ENCODE assay signal across 14 cellular contexts in the genomic region with DNA sequence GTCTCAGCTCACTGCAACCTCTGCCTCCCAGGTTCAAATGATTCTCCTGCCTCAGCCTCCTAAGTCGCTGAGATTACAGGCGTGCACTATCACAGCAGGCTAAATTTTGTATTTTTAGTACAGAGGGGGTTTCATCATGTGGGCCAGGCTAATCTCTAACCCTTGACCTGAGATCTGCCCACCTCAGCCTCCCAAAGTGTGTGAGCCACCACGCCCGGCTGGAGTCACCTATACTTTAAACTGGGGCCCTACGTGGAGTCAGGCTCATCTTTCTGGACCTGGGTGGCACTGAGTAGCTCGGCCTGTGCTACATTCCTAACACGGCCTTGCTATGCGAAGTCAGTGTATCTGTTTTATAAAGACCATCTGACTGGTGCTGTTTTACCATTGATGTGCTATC. TPM values are rescaled to one million over a fixed set of nuclear protein-coding genes. Genes with fewer than 3 reads are reported as not detected.
DNase-seq lines count a peak whose midpoint lies in the region; TF ChIP-seq lines count a peak whose summit lies in the region.
"Had no signal": no experiment of that assay in that cellular context is flagged by ENCODE, and none has a peak within 500 bp of the region (broad histone marks: within the 10 kb centered on the region; RNA-seq: fewer than 3 reads in every experiment).

No MANE protein-coding gene starts in this region.

- no peak overlapping the region for H3K23ac ChIP-seq in mesenchymal stem cell (ENCODE audit: low read length in 2 of 2)

- no peak overlapping the region for H3K9ac ChIP-seq in mesenchymal stem cell (ENCODE audit: low read length)

- no peak overlapping the region for H2AFZ ChIP-seq in mesenchymal stem cell (ENCODE audit: low read depth, low read length)

- H3K4me1 ChIP-seq in Caco-2, result peaks cover 52% of the 10 kb centered on the region
- peaks cover 6% of the 10 kb centered on the region for H3K4me1 ChIP-seq in mesenchymal stem cell (ENCODE audit: control insufficient read depth, insufficient read depth, low read depth, low read length)

- no peak for DNase-seq in activated naive CD4-positive, alpha-beta T cell treated with anti-CD3 and anti-CD28 coated beads for 36 hours
- no peak for DNase-seq in activated naive CD4-positive, alpha-beta T cell treated with anti-CD3 and anti-CD28 coated beads, Interleukin-2, amount 50 U/mL, for 16 hours
- peak in 1 of 2 experiments; percentile 24 for DNase-seq in Caco-2
- no peak for DNase-seq in activated T-helper 2 cell treated with anti-CD3 and anti-CD28 coated beads, Interferon-gamma antibody, Interleukin-2, Interleukin-4, amounts not matched to agents 10 μg/mL and 5 μg/mL and 100 μg/mL, durations not matched to agents 14 hours and 24 hours and 36 hours (ENCODE audit: low spot score)
- no peak for DNase-seq in mesenchymal stem cell
- no peak for DNase-seq in NCI-H69 (lab: John Stamatoyannopoulos, UW)
- DNase-seq in NOMO-1 treated with DMSO at 0.1 percent for 48 hours (lab: John Stamatoyannopoulos, UW; ENCODE audit: unreplicated experiment), result no peak
- DNase-seq: CD8-positive, alpha-beta memory T cell; GF-D8 had no signal

- no peaks in the 10 kb centered on the region for H3K27me3 Mint-ChIP-seq in activated naive CD4-positive, alpha-beta T cell treated with anti-CD3 and anti-CD28 coated beads for 36 hours (ENCODE audit: low read depth)
- H3K27me3 Mint-ChIP-seq in Caco-2 (ENCODE audit: insufficient read depth, unreplicated experiment), result no peaks in the 10 kb centered on the region
- H3K27me3 Mint-ChIP-seq in activated T-helper 2 cell treated with anti-CD3 and anti-CD28 coated beads, Interferon-gamma antibody, Interleukin-2, Interleukin-4, amounts not matched to agents 10 μg/mL and 5 μg/mL and 100 μg/mL, durations not matched to agents 14 hours and 24 hours and 36 hours (ENCODE audit: low read depth), result no peaks in the 10 kb centered on the region
- H3K27me3 Mint-ChIP-seq: CD8-positive, alpha-beta memory T cell had no signal

- H3K4me1 Mint-ChIP-seq in activated naive CD4-positive, alpha-beta T cell treated with anti-CD3 and anti-CD28 coated beads for 36 hours (ENCODE audit: low read depth), result peaks cover 46% of the 10 kb centered on the region
- peaks cover 28% of the 10 kb centered on the region for H3K4me1 Mint-ChIP-seq in Caco-2 (ENCODE audit: low read depth, unreplicated experiment)
- peaks cover 32% of the 10 kb centered on the region for H3K4me1 Mint-ChIP-seq in activated T-helper 2 cell treated with anti-CD3 and anti-CD28 coated beads, Interferon-gamma antibody, Interleukin-2, Interleukin-4, amounts not matched to agents 10 μg/mL and 5 μg/mL and 100 μg/mL, durations not matched to agents 14 hours and 24 hours and 36 hours (ENCODE audit: low read depth)
- H3K4me1 Mint-ChIP-seq: CD14-positive monocyte had no signal

- no peaks in the 10 kb centered on the region for H3K79me1 ChIP-seq in mesenchymal stem cell (replicated peaks; ENCODE audit: low read length, poor library complexity, severe bottlenecking)

- peak overlapping the region; percentile 13 for H3K27ac ChIP-seq in mesenchymal stem cell (ENCODE audit: low read length, poor library complexity, severe bottlenecking)

- H3K4me3 Mint-ChIP-seq in activated naive CD4-positive, alpha-beta T cell treated with anti-CD3 and anti-CD28 coated beads for 36 hours, result no peak overlapping the region
- H3K4me3 Mint-ChIP-seq in Caco-2 (ENCODE audit: unreplicated experiment), result no peak overlapping the region
- no peak overlapping the region for H3K4me3 Mint-ChIP-seq in activated T-helper 2 cell treated with anti-CD3 and anti-CD28 coated beads, Interferon-gamma antibody, Interleukin-2, Interleukin-4, amounts not matched to agents 10 μg/mL and 5 μg/mL and 100 μg/mL, durations not matched to agents 14 hours and 24 hours and 36 hours (ENCODE audit: low read depth)
- H3K4me3 Mint-ChIP-seq: CD14-positive monocyte, HFFc6 had no signal

- no peak overlapping the region for H2BK120ac ChIP-seq in mesenchymal stem cell (ENCODE audit: low read depth, low read length)

- CTCF ChIA-PET in activated naive CD4-positive, alpha-beta T cell treated with anti-CD3 and anti-CD28 coated beads for 36 hours (lab: Charles Lee), result interaction anchor here (1.0 to 3.1 kb wide), 7 partner anchors 9 to 38 kb away, joined by 3 to 18 read pairs (median 5); no protein-coding TSS in a partner anchor
- CTCF ChIA-PET in Caco-2 (lab: Charles Lee), result no interaction called here

- H3K9me3 ChIP-seq in Caco-2 (no peaks in the 10 kb centered on the region), mesenchymal stem cell (ENCODE audit: control insufficient read depth, low read length) (no peaks in the 10 kb centered on the region)

- H3K36me3 Mint-ChIP-seq in activated naive CD4-positive, alpha-beta T cell treated with anti-CD3 and anti-CD28 coated beads for 36 hours (ENCODE audit: low read depth), result peaks cover 60% of the 10 kb centered on the region
- peaks cover 7% of the 10 kb centered on the region for H3K36me3 Mint-ChIP-seq in Caco-2 (ENCODE audit: insufficient read depth, unreplicated experiment)
- H3K36me3 Mint-ChIP-seq in activated T-helper 2 cell treated with anti-CD3 and anti-CD28 coated beads, Interferon-gamma antibody, Interleukin-2, Interleukin-4, amounts not matched to agents 10 μg/mL and 5 μg/mL and 100 μg/mL, durations not matched to agents 14 hours and 24 hours and 36 hours (ENCODE audit: low read depth), result peaks cover 91% of the 10 kb centered on the region
- H3K36me3 Mint-ChIP-seq: CD14-positive monocyte had no signal

- intact Hi-C loops in activated naive CD4-positive, alpha-beta T cell treated with anti-CD3 and anti-CD28 coated beads for 36 hours (cut with micrococcal nuclease), result loop anchor here (5.0 kb wide), 1 partner anchor 595 kb away; a partner anchor contains a TSS
- intact Hi-C loops in Caco-2 (cut with micrococcal nuclease; ENCODE audit: unreplicated experiment), result no loop called here
- intact Hi-C loops in activated T-helper 2 cell treated with anti-CD3 and anti-CD28 coated beads, Interferon-gamma antibody, Interleukin-2, Interleukin-4, amounts not matched to agents 10 μg/mL and 5 μg/mL and 100 μg/mL, durations not matched to agents 14 hours and 24 hours and 36 hours (cut with micrococcal nuclease), result no loop called here

- H2BK15ac ChIP-seq in mesenchymal stem cell (ENCODE audit: low read depth, poor library complexity, severe bottlenecking), result no peak overlapping the region

- H3K36me3 ChIP-seq in Caco-2 (ENCODE audit: control insufficient read depth, insufficient read depth, low read length) (no peaks in the 10 kb centered on the region), mesenchymal stem cell (ENCODE audit: control insufficient read depth in 1 of 2, insufficient read depth in 2 of 2, low read depth in 1 of 2, low read length in 2 of 2) (no peaks in the 10 kb centered on the region)

- H3K4ac ChIP-seq in mesenchymal stem cell (ENCODE audit: low read depth in 1 of 2, low read length in 2 of 2), result no peak overlapping the region

- no peak overlapping the region for H2BK12ac ChIP-seq in mesenchymal stem cell (ENCODE audit: low read length in 2 of 2)

- no TSS peak for BruUV-seq in Caco-2 (replicated peaks; lab: Mats Ljungman, UMichigan)

- peak overlapping the region; percentile 84 for H2AK5ac ChIP-seq in mesenchymal stem cell (ENCODE audit: low read length, severe bottlenecking)

- no peak overlapping the region for H4K91ac ChIP-seq in mesenchymal stem cell (ENCODE audit: low read length)

- H3K18ac ChIP-seq in mesenchymal stem cell (ENCODE audit: low read depth in 1 of 2, low read length in 2 of 2), result no peak overlapping the region

- no peak for TF ChIP-seq CTCF in Caco-2 (IDR thresholded peaks at IDR 0.05; ENCODE audit: insufficient read depth in 1 of 2, low read depth in 1 of 2, low read length in 1 of 2, severe bottlenecking in 1 of 2, unreplicated experiment in 1 of 2)

- no peaks in the 10 kb centered on the region for H3K27me3 ChIP-seq in Caco-2 (replicated peaks; ENCODE audit: control insufficient read depth, insufficient read depth, low read length)
- H3K27me3 ChIP-seq in mesenchymal stem cell (ENCODE audit: control insufficient read depth in 1 of 2, insufficient read depth in 1 of 2, low read length in 2 of 2), result no peaks in the 10 kb centered on the region

- H3K4me3 ChIP-seq in Caco-2 (ENCODE audit: low read depth, low read length), result no peak overlapping the region
- no peak overlapping the region for H3K4me3 ChIP-seq in mesenchymal stem cell (ENCODE audit: insufficient read depth in 1 of 2, low read depth in 1 of 2, low read length in 2 of 2)

- H2BK5ac ChIP-seq in mesenchymal stem cell (ENCODE audit: low read depth, low read length, poor library complexity, severe bottlenecking), result no peak overlapping the region

- H3K9me3 Mint-ChIP-seq in activated naive CD4-positive, alpha-beta T cell treated with anti-CD3 and anti-CD28 coated beads for 36 hours, result peaks cover 12% of the 10 kb centered on the region
- peaks cover 19% of the 10 kb centered on the region for H3K9me3 Mint-ChIP-seq in Caco-2 (ENCODE audit: unreplicated experiment)
- peaks cover 13% of the 10 kb centered on the region for H3K9me3 Mint-ChIP-seq in activated T-helper 2 cell treated with anti-CD3 and anti-CD28 coated beads, Interferon-gamma antibody, Interleukin-2, Interleukin-4, amounts not matched to agents 10 μg/mL and 5 μg/mL and 100 μg/mL, durations not matched to agents 14 hours and 24 hours and 36 hours
- H3K9me3 Mint-ChIP-seq: CD14-positive monocyte, HFFc6 had no signal

- POLR2A ChIA-PET in Caco-2 (lab: Charles Lee), result no interaction called here

- 95% methylated on average over 8 of the region's 8 CpGs for whole genome bisulfite sequencing in mesenchymal stem cell

- no peak overlapping the region for H3K14ac ChIP-seq in mesenchymal stem cell (ENCODE audit: low read length in 2 of 2)

- H4K8ac ChIP-seq in mesenchymal stem cell (ENCODE audit: low read length), result no peak overlapping the region

- no peak overlapping the region for H3K4me2 ChIP-seq in mesenchymal stem cell (ENCODE audit: low read length, poor library complexity, severe bottlenecking)

- H3K27ac Mint-ChIP-seq in activated naive CD4-positive, alpha-beta T cell treated with anti-CD3 and anti-CD28 coated beads for 36 hours, result peak overlapping the region; percentile 41
- H3K27ac Mint-ChIP-seq in Caco-2 (ENCODE audit: unreplicated experiment), result peak overlapping the region; percentile 59
- H3K27ac Mint-ChIP-seq in activated T-helper 2 cell treated with anti-CD3 and anti-CD28 coated beads, Interferon-gamma antibody, Interleukin-2, Interleukin-4, amounts not matched to agents 10 μg/mL and 5 μg/mL and 100 μg/mL, durations not matched to agents 14 hours and 24 hours and 36 hours, result peak overlapping the region; percentile 28
- H3K27ac Mint-ChIP-seq: CD14-positive monocyte, HFFc6 had no signal

RNA-seq across cellular contexts. Expression of a gene that starts 5.8 kb away (rescaled TPM):
- 10 to 100 TPM; 42.8 to 46.9 TPM for total RNA-seq in activated naive CD4-positive, alpha-beta T cell treated with anti-CD3 and anti-CD28 coated beads for 36 hours
- total RNA-seq in Caco-2 (2022), result not detected in 2 replicates
- total RNA-seq in activated T-helper 2 cell treated with anti-CD3 and anti-CD28 coated beads, Interferon-gamma antibody, Interleukin-2, Interleukin-4, amounts not matched to agents 10 μg/mL and 5 μg/mL and 100 μg/mL, durations not matched to agents 14 hours and 24 hours and 36 hours, result 232 TPM in 2 replicates
- polyA plus RNA-seq in mesenchymal stem cell (2013, experiment 1 of 2), result not detected
- polyA plus RNA-seq in mesenchymal stem cell (2013, experiment 2 of 2), result 0.04 TPM
- total RNA-seq: A673, H4, HFFc6 had no signal
- polyA plus RNA-seq: BJ had no signal

Comparison
In these comparisons a context has a peak if more than half of its experiments do, and no peak if none do; other contexts are left out.
1. RNA of a gene that starts 5.8 kb away (total RNA-seq): 232 TPM in activated T-helper 2 cell treated with anti-CD3 and anti-CD28 coated beads, Interferon-gamma antibody, Interleukin-2, Interleukin-4, amounts not matched to agents 10 μg/mL and 5 μg/mL and 100 μg/mL, durations not matched to agents 14 hours and 24 hours and 36 hours and 42.8 to 46.9 TPM in activated naive CD4-positive, alpha-beta T cell treated with anti-CD3 and anti-CD28 coated beads for 36 hours; not detected in Caco-2; every median in the first group is over 10 times any median in the second.
2. Peak in every context shown above with its lines, with median percentiles within 50 percentile points of each other: H3K27ac Mint-ChIP-seq.